1 cellular context compared by ENCODE assay signal in the genomic region with DNA sequence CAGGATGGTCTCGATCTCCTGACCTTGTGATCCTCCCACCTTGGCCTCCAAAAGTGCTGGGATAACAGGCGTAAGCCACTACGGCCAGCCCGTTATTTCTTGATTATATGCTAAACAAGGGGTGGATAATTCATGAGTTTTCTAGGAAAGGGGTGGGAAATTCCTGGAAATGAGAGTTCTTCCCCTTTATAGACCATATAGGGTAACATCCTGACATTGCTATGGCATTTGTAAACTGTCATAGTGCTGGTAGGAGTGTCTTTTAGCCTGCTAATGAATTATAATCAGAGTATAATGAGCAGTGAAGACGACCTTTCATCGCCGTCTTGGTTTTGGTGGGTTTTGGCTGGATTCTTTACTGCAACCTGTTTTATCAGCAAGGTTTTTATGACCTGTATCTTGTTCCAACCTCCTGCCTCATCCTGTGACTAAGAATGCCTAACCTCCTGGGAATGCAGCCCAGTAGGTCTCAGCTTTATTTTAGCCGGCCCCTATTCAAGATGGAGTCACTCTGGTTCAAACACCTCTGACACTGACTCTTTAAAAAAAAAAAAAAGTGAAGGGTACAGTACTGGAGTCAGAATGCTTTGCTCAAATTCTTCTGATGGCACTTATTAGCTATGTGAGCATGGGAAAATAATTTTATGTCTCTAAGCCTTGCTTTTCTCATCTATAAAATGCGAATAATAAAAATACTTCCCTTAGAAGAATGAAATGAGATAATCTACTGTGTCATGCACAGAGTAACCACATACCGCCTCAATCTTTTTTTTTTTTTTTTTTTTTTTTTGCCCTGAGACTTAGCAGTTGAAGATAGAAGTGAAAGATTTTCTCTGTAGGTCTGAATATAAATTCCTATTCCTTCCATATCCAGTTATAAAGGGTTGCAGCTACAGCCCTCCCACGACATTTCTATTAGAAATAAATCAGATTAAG.
TF ChIP-seq lines count a peak whose summit lies in the region.

No MANE protein-coding gene starts in this region.

TF ChIP-seq in K562, 482 proteins besides CTCF, POLR2A, EP300 and RAD21 (continued from another document and continues in another):
- TF ChIP-seq HMGN3 (IDR thresholded peaks at IDR 0.05; ENCODE audit: borderline replicate concordance, extremely low read depth, insufficient read length, low read depth, low read length), result no peak
- no peak for TF ChIP-seq ZBED1 (IDR thresholded peaks at IDR 0.05)
- TF ChIP-seq PRMT5 (CRISPR knock-in tag; IDR thresholded peaks at IDR 0.05), result no peak
- no peak for TF ChIP-seq ZNF436 (CRISPR knock-in tag; IDR thresholded peaks at IDR 0.05)
- TF ChIP-seq ATF7 (IDR thresholded peaks at IDR 0.05), result no peak
- TF ChIP-seq SMARCA4 (IDR thresholded peaks at IDR 0.05), result no peak
- no peak for TF ChIP-seq CBX2 (IDR thresholded peaks at IDR 0.05; ENCODE audit: insufficient read depth, low read length, poor library complexity, severe bottlenecking)
- no peak for TF ChIP-seq HNRNPUL1 (IDR thresholded peaks at IDR 0.05; ENCODE audit: low read length)
- peak; percentile 79; the same call in 1 of the 2 replicates for TF ChIP-seq ZNF695 (CRISPR knock-in tag; IDR thresholded peaks at IDR 0.05)
- TF ChIP-seq TARDBP (IDR thresholded peaks at IDR 0.05), result no peak
- TF ChIP-seq KDM1A (IDR thresholded peaks at IDR 0.05), result no peak
- peak; percentile 89 for TF ChIP-seq MTF1 (CRISPR knock-in tag; IDR thresholded peaks at IDR 0.05; ENCODE audit: borderline replicate concordance)
- TF ChIP-seq, protein P1, sequence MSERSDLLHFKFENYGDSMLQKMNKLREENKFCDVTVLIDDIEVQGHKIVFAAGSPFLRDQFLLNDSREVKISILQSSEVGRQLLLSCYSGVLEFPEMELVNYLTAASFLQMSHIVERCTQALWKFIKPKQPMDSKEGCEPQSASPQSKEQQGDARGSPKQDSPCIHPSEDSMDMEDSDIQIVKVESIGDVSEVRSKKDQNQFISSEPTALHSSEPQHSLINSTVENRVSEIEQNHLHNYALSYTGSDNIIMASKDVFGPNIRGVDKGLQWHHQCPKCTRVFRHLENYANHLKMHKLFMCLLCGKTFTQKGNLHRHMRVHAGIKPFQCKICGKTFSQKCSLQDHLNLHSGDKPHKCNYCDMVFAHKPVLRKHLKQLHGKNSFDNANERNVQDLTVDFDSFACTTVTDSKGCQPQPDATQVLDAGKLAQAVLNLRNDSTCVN (CRISPR knock-in tag; IDR thresholded peaks at IDR 0.05), result peak; percentile 99
- TF ChIP-seq ZNF707 (CRISPR knock-in tag; conservative IDR thresholded peaks at IDR 0.05), result peak; percentile 80
- TF ChIP-seq, protein P2, sequence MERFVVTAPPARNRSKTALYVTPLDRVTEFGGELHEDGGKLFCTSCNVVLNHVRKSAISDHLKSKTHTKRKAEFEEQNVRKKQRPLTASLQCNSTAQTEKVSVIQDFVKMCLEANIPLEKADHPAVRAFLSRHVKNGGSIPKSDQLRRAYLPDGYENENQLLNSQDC (CRISPR knock-in tag; IDR thresholded peaks at IDR 0.05), result no peak
- TF ChIP-seq RCOR1 (IDR thresholded peaks at IDR 0.05; ENCODE audit: borderline replicate concordance in 1 of 2, low read depth in 2 of 2, low read length in 2 of 2), result no peak
- peak; percentile 82 for TF ChIP-seq GATAD2A (IDR thresholded peaks at IDR 0.05)
- TF ChIP-seq FOXJ2 (tag; IDR thresholded peaks at IDR 0.05), result no peak
- TF ChIP-seq EP400 (IDR thresholded peaks at IDR 0.05), result no peak
- TF ChIP-seq, protein P3, sequence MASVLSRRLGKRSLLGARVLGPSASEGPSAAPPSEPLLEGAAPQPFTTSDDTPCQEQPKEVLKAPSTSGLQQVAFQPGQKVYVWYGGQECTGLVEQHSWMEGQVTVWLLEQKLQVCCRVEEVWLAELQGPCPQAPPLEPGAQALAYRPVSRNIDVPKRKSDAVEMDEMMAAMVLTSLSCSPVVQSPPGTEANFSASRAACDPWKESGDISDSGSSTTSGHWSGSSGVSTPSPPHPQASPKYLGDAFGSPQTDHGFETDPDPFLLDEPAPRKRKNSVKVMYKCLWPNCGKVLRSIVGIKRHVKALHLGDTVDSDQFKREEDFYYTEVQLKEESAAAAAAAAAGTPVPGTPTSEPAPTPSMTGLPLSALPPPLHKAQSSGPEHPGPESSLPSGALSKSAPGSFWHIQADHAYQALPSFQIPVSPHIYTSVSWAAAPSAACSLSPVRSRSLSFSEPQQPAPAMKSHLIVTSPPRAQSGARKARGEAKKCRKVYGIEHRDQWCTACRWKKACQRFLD (CRISPR knock-in tag; IDR thresholded peaks at IDR 0.05), result peak; percentile 100
- TF ChIP-seq ARID4B (CRISPR knock-in tag; IDR thresholded peaks at IDR 0.05), result no peak
- TF ChIP-seq ARHGAP35 (IDR thresholded peaks at IDR 0.05; ENCODE audit: partially characterized antibody), result no peak
- peak; percentile 85 for TF ChIP-seq SNAPC5 (CRISPR knock-in tag; IDR thresholded peaks at IDR 0.05)
- TF ChIP-seq L3MBTL2 (IDR thresholded peaks at IDR 0.05), result 0 out of 2 replicates have a peak, but pooled peaks have one; percentile 19
- no peak for TF ChIP-seq SMAD2 (IDR thresholded peaks at IDR 0.05; ENCODE audit: low read depth, low read length)
- TF ChIP-seq, protein P4, sequence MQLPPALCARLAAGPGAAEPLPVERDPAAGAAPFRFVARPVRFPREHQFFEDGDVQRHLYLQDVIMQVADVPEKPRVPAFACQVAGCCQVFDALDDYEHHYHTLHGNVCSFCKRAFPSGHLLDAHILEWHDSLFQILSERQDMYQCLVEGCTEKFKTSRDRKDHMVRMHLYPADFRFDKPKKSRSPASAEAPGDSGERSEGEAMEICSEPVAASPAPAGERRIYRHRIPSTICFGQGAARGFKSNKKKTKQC (CRISPR knock-in tag; IDR thresholded peaks at IDR 0.05), result no peak
- peak; percentile 72; the same call in 1 of the 2 replicates for TF ChIP-seq ZNF780A (CRISPR knock-in tag; IDR thresholded peaks at IDR 0.05)
- TF ChIP-seq, protein P5, sequence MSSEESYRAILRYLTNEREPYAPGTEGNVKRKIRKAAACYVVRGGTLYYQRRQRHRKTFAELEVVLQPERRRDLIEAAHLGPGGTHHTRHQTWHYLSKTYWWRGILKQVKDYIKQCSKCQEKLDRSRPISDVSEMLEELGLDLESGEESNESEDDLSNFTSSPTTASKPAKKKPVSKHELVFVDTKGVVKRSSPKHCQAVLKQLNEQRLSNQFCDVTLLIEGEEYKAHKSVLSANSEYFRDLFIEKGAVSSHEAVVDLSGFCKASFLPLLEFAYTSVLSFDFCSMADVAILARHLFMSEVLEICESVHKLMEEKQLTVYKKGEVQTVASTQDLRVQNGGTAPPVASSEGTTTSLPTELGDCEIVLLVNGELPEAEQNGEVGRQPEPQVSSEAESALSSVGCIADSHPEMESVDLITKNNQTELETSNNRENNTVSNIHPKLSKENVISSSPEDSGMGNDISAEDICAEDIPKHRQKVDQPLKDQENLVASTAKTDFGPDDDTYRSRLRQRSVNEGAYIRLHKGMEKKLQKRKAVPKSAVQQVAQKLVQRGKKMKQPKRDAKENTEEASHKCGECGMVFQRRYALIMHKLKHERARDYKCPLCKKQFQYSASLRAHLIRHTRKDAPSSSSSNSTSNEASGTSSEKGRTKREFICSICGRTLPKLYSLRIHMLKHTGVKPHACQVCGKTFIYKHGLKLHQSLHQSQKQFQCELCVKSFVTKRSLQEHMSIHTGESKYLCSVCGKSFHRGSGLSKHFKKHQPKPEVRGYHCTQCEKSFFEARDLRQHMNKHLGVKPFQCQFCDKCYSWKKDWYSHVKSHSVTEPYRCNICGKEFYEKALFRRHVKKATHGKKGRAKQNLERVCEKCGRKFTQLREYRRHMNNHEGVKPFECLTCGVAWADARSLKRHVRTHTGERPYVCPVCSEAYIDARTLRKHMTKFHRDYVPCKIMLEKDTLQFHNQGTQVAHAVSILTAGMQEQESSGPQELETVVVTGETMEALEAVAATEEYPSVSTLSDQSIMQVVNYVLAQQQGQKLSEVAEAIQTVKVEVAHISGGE (CRISPR knock-in tag; IDR thresholded peaks at IDR 0.05), result peak in 1 of 3 experiments; percentile 94; a peak in 2 of 6 replicates
- TF ChIP-seq, protein P6, sequence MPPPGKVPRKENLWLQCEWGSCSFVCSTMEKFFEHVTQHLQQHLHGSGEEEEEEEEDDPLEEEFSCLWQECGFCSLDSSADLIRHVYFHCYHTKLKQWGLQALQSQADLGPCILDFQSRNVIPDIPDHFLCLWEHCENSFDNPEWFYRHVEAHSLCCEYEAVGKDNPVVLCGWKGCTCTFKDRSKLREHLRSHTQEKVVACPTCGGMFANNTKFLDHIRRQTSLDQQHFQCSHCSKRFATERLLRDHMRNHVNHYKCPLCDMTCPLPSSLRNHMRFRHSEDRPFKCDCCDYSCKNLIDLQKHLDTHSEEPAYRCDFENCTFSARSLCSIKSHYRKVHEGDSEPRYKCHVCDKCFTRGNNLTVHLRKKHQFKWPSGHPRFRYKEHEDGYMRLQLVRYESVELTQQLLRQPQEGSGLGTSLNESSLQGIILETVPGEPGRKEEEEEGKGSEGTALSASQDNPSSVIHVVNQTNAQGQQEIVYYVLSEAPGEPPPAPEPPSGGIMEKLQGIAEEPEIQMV (tag; conservative IDR thresholded peaks at IDR 0.05; ENCODE audit: low read depth), result peak; percentile 96
- TF ChIP-seq HLTF (IDR thresholded peaks at IDR 0.05), result no peak
- TF ChIP-seq, protein P7, sequence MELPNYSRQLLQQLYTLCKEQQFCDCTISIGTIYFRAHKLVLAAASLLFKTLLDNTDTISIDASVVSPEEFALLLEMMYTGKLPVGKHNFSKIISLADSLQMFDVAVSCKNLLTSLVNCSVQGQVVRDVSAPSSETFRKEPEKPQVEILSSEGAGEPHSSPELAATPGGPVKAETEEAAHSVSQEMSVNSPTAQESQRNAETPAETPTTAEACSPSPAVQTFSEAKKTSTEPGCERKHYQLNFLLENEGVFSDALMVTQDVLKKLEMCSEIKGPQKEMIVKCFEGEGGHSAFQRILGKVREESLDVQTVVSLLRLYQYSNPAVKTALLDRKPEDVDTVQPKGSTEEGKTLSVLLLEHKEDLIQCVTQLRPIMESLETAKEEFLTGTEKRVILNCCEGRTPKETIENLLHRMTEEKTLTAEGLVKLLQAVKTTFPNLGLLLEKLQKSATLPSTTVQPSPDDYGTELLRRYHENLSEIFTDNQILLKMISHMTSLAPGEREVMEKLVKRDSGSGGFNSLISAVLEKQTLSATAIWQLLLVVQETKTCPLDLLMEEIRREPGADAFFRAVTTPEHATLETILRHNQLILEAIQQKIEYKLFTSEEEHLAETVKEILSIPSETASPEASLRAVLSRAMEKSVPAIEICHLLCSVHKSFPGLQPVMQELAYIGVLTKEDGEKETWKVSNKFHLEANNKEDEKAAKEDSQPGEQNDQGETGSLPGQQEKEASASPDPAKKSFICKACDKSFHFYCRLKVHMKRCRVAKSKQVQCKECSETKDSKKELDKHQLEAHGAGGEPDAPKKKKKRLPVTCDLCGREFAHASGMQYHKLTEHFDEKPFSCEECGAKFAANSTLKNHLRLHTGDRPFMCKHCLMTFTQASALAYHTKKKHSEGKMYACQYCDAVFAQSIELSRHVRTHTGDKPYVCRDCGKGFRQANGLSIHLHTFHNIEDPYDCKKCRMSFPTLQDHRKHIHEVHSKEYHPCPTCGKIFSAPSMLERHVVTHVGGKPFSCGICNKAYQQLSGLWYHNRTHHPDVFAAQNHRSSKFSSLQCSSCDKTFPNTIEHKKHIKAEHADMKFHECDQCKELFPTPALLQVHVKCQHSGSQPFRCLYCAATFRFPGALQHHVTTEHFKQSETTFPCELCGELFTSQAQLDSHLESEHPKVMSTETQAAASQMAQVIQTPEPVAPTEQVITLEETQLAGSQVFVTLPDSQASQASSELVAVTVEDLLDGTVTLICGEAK (IDR thresholded peaks at IDR 0.05), result no peak
- TF ChIP-seq, protein P7 (CRISPR knock-in tag; IDR thresholded peaks at IDR 0.05), result no peak
